1 cellular context compared by ENCODE assay signal in the genomic region with DNA sequence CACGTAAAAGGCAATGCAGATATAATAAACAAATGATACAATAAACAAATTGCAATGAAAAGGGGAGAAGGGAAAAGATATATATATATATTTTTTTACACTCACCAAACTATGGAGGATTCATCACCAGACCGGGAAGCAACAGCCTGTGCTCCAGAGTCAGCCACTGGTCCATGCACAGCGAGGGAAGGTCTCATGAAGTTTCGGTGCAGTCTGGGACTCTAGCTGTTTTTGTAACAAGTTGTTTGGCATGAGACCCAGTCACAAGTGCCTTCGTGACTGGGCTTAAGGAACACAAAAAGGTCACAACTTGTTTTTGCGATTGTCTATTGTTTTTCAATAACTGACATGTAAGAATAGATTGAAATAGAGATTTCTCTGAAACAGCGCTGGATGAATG. TPM values are rescaled to one million over a fixed set of nuclear protein-coding genes. Genes with fewer than 3 reads are reported as not detected.
"Had no signal": no experiment of that assay in that cellular context is flagged by ENCODE, and none has a peak within 500 bp of the region (broad histone marks: within the 10 kb centered on the region; RNA-seq: fewer than 3 reads in every experiment).

No MANE protein-coding gene starts in this region.

RNA-seq across cellular contexts. Expression of gene LIMS3, which starts 4.8 kb away (rescaled TPM):
- total RNA-seq: activated T-helper 2 cell treated with anti-CD3 and anti-CD28 coated beads, Interferon-gamma antibody, Interleukin-2, Interleukin-4, amounts not matched to agents 10 μg/mL and 5 μg/mL and 100 μg/mL, durations not matched to agents 14 hours and 24 hours and 36 hours had no signal
